9 cellular contexts compared by ENCODE assay signal in genomic region chr2:46329803-46330775, GRCh38. TPM values are rescaled to one million over a fixed set of nuclear protein-coding genes. Genes with fewer than 3 reads are reported as not detected.
A peak's percentile ranks its signal among the peaks of the same experiment; 100 is the strongest.
DNase-seq lines count a peak whose midpoint lies in the region; ATAC-seq, FAIRE-seq and TF ChIP-seq lines count a peak whose summit lies in the region.
"Had no signal": no experiment of that assay in that cellular context is flagged by ENCODE, and none has a peak within 500 bp of the region (broad histone marks: within the 10 kb centered on the region; RNA-seq: fewer than 3 reads in every experiment).

No MANE protein-coding gene starts in this region.

- no peaks in the 10 kb centered on the region for H3K36me3 Mint-ChIP-seq in activated naive CD4-positive, alpha-beta T cell treated with anti-CD3 and anti-CD28 coated beads, Interleukin-2, amount 50 U/mL, for 72 hours

- peak overlapping the region in 1 of 2 donors; percentile 65 for H3K27ac Mint-ChIP-seq in activated naive CD4-positive, alpha-beta T cell treated with anti-CD3 and anti-CD28 coated beads, Interleukin-2, amount 50 U/mL, for 72 hours

- no peaks in the 10 kb centered on the region for H3K9me3 ChIP-seq in upper lobe of left lung
- H3K9me3 ChIP-seq: adrenal gland had no signal

- H3K4me3 ChIP-seq in astrocyte of the spinal cord (ENCODE audit: low read depth, low read length) = no peak overlapping the region
- peak overlapping the region in 1 of 4 donors; percentile 22 for H3K4me3 ChIP-seq in upper lobe of left lung
- H3K4me3 ChIP-seq: adrenal gland had no signal

- in situ Hi-C loops in astrocyte of the spinal cord (cut with HindIII; ENCODE audit: low sequenced_read_pairs) = no loop called here

- no peaks in the 10 kb centered on the region for H3K27me3 ChIP-seq in upper lobe of left lung
- H3K27me3 ChIP-seq: adrenal gland had no signal

- no peak for DNase-seq in activated naive CD4-positive, alpha-beta T cell treated with anti-CD3 and anti-CD28 coated beads, Interleukin-2, amount 50 U/mL, for 72 hours (ENCODE audit: low spot score in 2 of 2)
- DNase-seq in activated naive CD4-positive, alpha-beta T cell treated with Interleukin-2 at 50 U/mL for 16 hours = no peak
- peak; percentile 90 for DNase-seq in astrocyte of the spinal cord (ENCODE audit: low read depth, low spot score)
- peak; percentile 83 for DNase-seq in kidney glomerular epithelial cell (lab: John Stamatoyannopoulos, UW)
- DNase-seq in upper lobe of left lung = no peak
- DNase-seq in GM19239 (ENCODE audit: insufficient read length, low spot score) = no peak
- no peak for DNase-seq in GOT3 (lab: John Stamatoyannopoulos, UW)

- peak; percentile 20 to 86 for ATAC-seq in activated naive CD4-positive, alpha-beta T cell treated with anti-CD3 and anti-CD28 coated beads, Interleukin-2, amount 50 U/mL, for 72 hours
- ATAC-seq in upper lobe of left lung (ENCODE audit: low FRiP score in 2 of 2) (peak in 1 of 2 donors; percentile 23), HG03457 (IDR thresholded peaks at IDR 0.05; ENCODE audit: unreplicated experiment) (no peak)

- H3K27ac ChIP-seq in upper lobe of left lung = peak overlapping the region; percentile 55 to 83 (median 75)

- TF ChIP-seq POLR2A in upper lobe of left lung (IDR thresholded peaks at IDR 0.05) = peak in 1 of 4 donors; percentile 16

- peaks cover 98 to 100% (median 99%) of the 10 kb centered on the region in 4 donors for H3K4me1 ChIP-seq in upper lobe of left lung

- FAIRE-seq in GM19239 (lab: Jason Lieb, UNC) = no peak

- TF ChIP-seq CTCF in astrocyte of the spinal cord (IDR thresholded peaks at IDR 0.05; ENCODE audit: low read depth, low read length) = no peak
- TF ChIP-seq CTCF in upper lobe of left lung (IDR thresholded peaks at IDR 0.05) = no peak

- 43 to 65% methylated on average over 7 of the region's 7 CpGs for WGBS in upper lobe of left lung, 2 donors

- H3K36me3 ChIP-seq in upper lobe of left lung = peaks cover 0 to 14% (median 0%) of the 10 kb centered on the region in 4 donors
- H3K36me3 ChIP-seq: adrenal gland had no signal

- no peak for TF ChIP-seq EP300 in upper lobe of left lung (IDR thresholded peaks at IDR 0.05)

- H3K9me3 Mint-ChIP-seq in activated naive CD4-positive, alpha-beta T cell treated with anti-CD3 and anti-CD28 coated beads, Interleukin-2, amount 50 U/mL, for 72 hours = no peaks in the 10 kb centered on the region

RNA-seq across cellular contexts. Expression of gene EPAS1, which starts 32.9 kb away (rescaled TPM):
- total RNA-seq in activated naive CD4-positive, alpha-beta T cell treated with anti-CD3 and anti-CD28 coated beads, Interleukin-2, amount 50 U/mL, for 72 hours = 1 to 10 TPM; 1.8 to 6.5 TPM
- 1,000 to 10,000 TPM in 4 of 6 donors, 100 to 1,000 TPM in 2; 440 to 1,878 (median 1,131) TPM for total RNA-seq in upper lobe of left lung

Comparison
In these comparisons a context has a peak if more than half of its experiments do, and no peak if none do; other contexts are left out.
1. DNase-seq: peak in astrocyte of the spinal cord (single experiment) and kidney glomerular epithelial cell (single experiment); none in activated naive CD4-positive, alpha-beta T cell treated with anti-CD3 and anti-CD28 coated beads, Interleukin-2, amount 50 U/mL, for 72 hours (0 of 2), activated naive CD4-positive, alpha-beta T cell treated with Interleukin-2 at 50 U/mL for 16 hours (single experiment), upper lobe of left lung (0 of 2), GM19239 (single experiment) and GOT3 (single experiment).
2. RNA of gene EPAS1, which starts 32.9 kb away (total RNA-seq): 440 to 1,878 TPM in upper lobe of left lung; 1.8 to 6.5 TPM in activated naive CD4-positive, alpha-beta T cell treated with anti-CD3 and anti-CD28 coated beads, Interleukin-2, amount 50 U/mL, for 72 hours; every median in the first group is over 10 times any median in the second.